In genomic region chr17:68318103-68318991, GRCh38 we compare ENCODE assay signal across 1 cellular context.
TF ChIP-seq lines count a peak whose summit lies in the region.

No MANE protein-coding gene starts in this region.

TF ChIP-seq in HepG2, 621 proteins besides CTCF, POLR2A, EP300 and RAD21 (continued from another document and continues in another):
- TF ChIP-seq ATF4 (CRISPR knock-in tag; IDR thresholded peaks at IDR 0.05) (no peak; a peak in 1 of 4 replicates), CHCHD3 (CRISPR knock-in tag; IDR thresholded peaks at IDR 0.05) (no peak), NFE2 (CRISPR knock-in tag; IDR thresholded peaks at IDR 0.05) (no peak), FOXC1 (CRISPR knock-in tag; IDR thresholded peaks at IDR 0.05; ENCODE audit: borderline replicate concordance) (no peak), PITX1 (CRISPR knock-in tag; IDR thresholded peaks at IDR 0.05) (peak; percentile 62; the same call in 1 of the 2 replicates), ETV5 (CRISPR knock-in tag; IDR thresholded peaks at IDR 0.05; ENCODE audit: borderline replicate concordance) (peak; percentile 85), JDP2 (CRISPR knock-in tag; IDR thresholded peaks at IDR 0.05; ENCODE audit: borderline replicate concordance) (no peak), ZNF724P (CRISPR knock-in tag; IDR thresholded peaks at IDR 0.05; ENCODE audit: borderline replicate concordance) (no peak), NRL (CRISPR knock-in tag; IDR thresholded peaks at IDR 0.05; ENCODE audit: borderline replicate concordance) (no peak), MED8 (CRISPR knock-in tag; IDR thresholded peaks at IDR 0.05; ENCODE audit: insufficient replicate concordance) (no peak), RBFOX2 (IDR thresholded peaks at IDR 0.05; ENCODE audit: low read depth, low read length) (no peak), TBP (CRISPR knock-in tag; IDR thresholded peaks at IDR 0.05) (no peak), GATAD1 (CRISPR knock-in tag; IDR thresholded peaks at IDR 0.05) (peak; percentile 62), CERS6 (CRISPR knock-in tag; IDR thresholded peaks at IDR 0.05) (no peak), TRIM24 (CRISPR knock-in tag; IDR thresholded peaks at IDR 0.05) (no peak), ZNF772 (CRISPR knock-in tag; IDR thresholded peaks at IDR 0.05) (no peak; the same call in 1 of the 2 replicates), MNT (IDR thresholded peaks at IDR 0.05) (no peak), ZNF562 (CRISPR knock-in tag; IDR thresholded peaks at IDR 0.05; ENCODE audit: borderline replicate concordance) (no peak), ZNF33B (CRISPR knock-in tag; IDR thresholded peaks at IDR 0.05) (no peak), HNF4A (CRISPR knock-in tag; IDR thresholded peaks at IDR 0.05) (peak; percentile 72), ISX (CRISPR knock-in tag; conservative IDR thresholded peaks at IDR 0.05) (no peak), U2AF1 (optimal IDR thresholded peaks at IDR 0.05; ENCODE audit: low read depth, low read length) (no peak), ZBTB14 (CRISPR knock-in tag; IDR thresholded peaks at IDR 0.05) (no peak), TCF12 (IDR thresholded peaks at IDR 0.05) (no peak), TCF12 (CRISPR knock-in tag; IDR thresholded peaks at IDR 0.05) (no peak), ZNF747 (CRISPR knock-in tag; IDR thresholded peaks at IDR 0.05; ENCODE audit: borderline replicate concordance) (no peak), ZFP36 (IDR thresholded peaks at IDR 0.05; ENCODE audit: borderline replicate concordance, low read depth, low read length, partially characterized antibody) (no peak), ZNF205 (CRISPR knock-in tag; IDR thresholded peaks at IDR 0.05) (no peak), SMYD3 (CRISPR knock-in tag; IDR thresholded peaks at IDR 0.05) (no peak), SP1 (IDR thresholded peaks at IDR 0.05) (no peak), SP1 (CRISPR knock-in tag; IDR thresholded peaks at IDR 0.05) (no peak), SP2 (CRISPR knock-in tag; IDR thresholded peaks at IDR 0.05) (no peak), MLX (CRISPR knock-in tag; IDR thresholded peaks at IDR 0.05) (0 out of 2 replicates have a peak, but pooled peaks have one; percentile 18), ZNF234 (CRISPR knock-in tag; conservative IDR thresholded peaks at IDR 0.05) (no peak), HMGXB3 (CRISPR knock-in tag; IDR thresholded peaks at IDR 0.05; ENCODE audit: borderline replicate concordance) (peak; percentile 68; the same call in 1 of the 2 replicates), ZNF367 (CRISPR knock-in tag; IDR thresholded peaks at IDR 0.05; ENCODE audit: borderline replicate concordance) (no peak)
- TF ChIP-seq, protein P1, sequence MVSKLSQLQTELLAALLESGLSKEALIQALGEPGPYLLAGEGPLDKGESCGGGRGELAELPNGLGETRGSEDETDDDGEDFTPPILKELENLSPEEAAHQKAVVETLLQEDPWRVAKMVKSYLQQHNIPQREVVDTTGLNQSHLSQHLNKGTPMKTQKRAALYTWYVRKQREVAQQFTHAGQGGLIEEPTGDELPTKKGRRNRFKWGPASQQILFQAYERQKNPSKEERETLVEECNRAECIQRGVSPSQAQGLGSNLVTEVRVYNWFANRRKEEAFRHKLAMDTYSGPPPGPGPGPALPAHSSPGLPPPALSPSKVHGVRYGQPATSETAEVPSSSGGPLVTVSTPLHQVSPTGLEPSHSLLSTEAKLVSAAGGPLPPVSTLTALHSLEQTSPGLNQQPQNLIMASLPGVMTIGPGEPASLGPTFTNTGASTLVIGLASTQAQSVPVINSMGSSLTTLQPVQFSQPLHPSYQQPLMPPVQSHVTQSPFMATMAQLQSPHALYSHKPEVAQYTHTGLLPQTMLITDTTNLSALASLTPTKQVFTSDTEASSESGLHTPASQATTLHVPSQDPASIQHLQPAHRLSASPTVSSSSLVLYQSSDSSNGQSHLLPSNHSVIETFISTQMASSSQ (IDR thresholded peaks at IDR 0.05; ENCODE audit: low read depth): 0 out of 2 replicates have a peak, but pooled peaks have one; percentile 31
- TF ChIP-seq, protein P1 (CRISPR knock-in tag; IDR thresholded peaks at IDR 0.05; ENCODE audit: borderline replicate concordance): peak; percentile 68; the same call in 1 of the 2 replicates
- TF ChIP-seq, protein P2, sequence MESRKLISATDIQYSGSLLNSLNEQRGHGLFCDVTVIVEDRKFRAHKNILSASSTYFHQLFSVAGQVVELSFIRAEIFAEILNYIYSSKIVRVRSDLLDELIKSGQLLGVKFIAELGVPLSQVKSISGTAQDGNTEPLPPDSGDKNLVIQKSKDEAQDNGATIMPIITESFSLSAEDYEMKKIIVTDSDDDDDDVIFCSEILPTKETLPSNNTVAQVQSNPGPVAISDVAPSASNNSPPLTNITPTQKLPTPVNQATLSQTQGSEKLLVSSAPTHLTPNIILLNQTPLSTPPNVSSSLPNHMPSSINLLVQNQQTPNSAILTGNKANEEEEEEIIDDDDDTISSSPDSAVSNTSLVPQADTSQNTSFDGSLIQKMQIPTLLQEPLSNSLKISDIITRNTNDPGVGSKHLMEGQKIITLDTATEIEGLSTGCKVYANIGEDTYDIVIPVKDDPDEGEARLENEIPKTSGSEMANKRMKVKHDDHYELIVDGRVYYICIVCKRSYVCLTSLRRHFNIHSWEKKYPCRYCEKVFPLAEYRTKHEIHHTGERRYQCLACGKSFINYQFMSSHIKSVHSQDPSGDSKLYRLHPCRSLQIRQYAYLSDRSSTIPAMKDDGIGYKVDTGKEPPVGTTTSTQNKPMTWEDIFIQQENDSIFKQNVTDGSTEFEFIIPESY (CRISPR knock-in tag; IDR thresholded peaks at IDR 0.05): no peak
- TF ChIP-seq, protein P3, sequence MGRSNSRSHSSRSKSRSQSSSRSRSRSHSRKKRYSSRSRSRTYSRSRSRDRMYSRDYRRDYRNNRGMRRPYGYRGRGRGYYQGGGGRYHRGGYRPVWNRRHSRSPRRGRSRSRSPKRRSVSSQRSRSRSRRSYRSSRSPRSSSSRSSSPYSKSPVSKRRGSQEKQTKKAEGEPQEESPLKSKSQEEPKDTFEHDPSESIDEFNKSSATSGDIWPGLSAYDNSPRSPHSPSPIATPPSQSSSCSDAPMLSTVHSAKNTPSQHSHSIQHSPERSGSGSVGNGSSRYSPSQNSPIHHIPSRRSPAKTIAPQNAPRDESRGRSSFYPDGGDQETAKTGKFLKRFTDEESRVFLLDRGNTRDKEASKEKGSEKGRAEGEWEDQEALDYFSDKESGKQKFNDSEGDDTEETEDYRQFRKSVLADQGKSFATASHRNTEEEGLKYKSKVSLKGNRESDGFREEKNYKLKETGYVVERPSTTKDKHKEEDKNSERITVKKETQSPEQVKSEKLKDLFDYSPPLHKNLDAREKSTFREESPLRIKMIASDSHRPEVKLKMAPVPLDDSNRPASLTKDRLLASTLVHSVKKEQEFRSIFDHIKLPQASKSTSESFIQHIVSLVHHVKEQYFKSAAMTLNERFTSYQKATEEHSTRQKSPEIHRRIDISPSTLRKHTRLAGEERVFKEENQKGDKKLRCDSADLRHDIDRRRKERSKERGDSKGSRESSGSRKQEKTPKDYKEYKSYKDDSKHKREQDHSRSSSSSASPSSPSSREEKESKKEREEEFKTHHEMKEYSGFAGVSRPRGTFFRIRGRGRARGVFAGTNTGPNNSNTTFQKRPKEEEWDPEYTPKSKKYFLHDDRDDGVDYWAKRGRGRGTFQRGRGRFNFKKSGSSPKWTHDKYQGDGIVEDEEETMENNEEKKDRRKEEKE (IDR thresholded peaks at IDR 0.05): no peak
- TF ChIP-seq, protein P4, sequence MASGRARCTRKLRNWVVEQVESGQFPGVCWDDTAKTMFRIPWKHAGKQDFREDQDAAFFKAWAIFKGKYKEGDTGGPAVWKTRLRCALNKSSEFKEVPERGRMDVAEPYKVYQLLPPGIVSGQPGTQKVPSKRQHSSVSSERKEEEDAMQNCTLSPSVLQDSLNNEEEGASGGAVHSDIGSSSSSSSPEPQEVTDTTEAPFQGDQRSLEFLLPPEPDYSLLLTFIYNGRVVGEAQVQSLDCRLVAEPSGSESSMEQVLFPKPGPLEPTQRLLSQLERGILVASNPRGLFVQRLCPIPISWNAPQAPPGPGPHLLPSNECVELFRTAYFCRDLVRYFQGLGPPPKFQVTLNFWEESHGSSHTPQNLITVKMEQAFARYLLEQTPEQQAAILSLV (CRISPR knock-in tag; IDR thresholded peaks at IDR 0.05; ENCODE audit: borderline replicate concordance): 0 out of 2 replicates have a peak, but pooled peaks have one; percentile 51
